ENCODE assay signal across 17 cellular contexts in genomic region chr9:3810231-3810630, GRCh38.
"Had no signal": no experiment of that assay in that cellular context is flagged by ENCODE, and none has a peak within 500 bp of the region (broad histone marks: within the 10 kb centered on the region; RNA-seq: fewer than 3 reads in every experiment).

No MANE protein-coding gene starts in this region.

- DNase-seq: activated CD4-positive, alpha-beta T cell treated with anti-CD3 and anti-CD28 coated beads, Interleukin-2, amount 10 ng/mL, durations not matched to agents 24 days and 14 days; activated CD4-positive, CD25-positive, alpha-beta regulatory T cell; activated CD8-positive, alpha-beta memory T cell treated with anti-CD3 and anti-CD28 coated beads, Interleukin-2, amount 50 U/mL, for 48 hours; activated gamma-delta T cell; activated T-cell treated with anti-CD3 and anti-CD28 coated beads, Interleukin-2, amount 50 U/mL, for 72 hours; amygdala; body of pancreas; caudate nucleus; hippocampal formation; right cardiac atrium; small intestine; stomach; upper lobe of right lung had no signal

- H3K27ac ChIP-seq: body of pancreas, stomach, thoracic aorta, upper lobe of right lung had no signal

- H3K4me3 Mint-ChIP-seq: activated CD4-positive, alpha-beta T cell treated with anti-CD3 and anti-CD28 coated beads, Interleukin-2, amount 10 ng/mL, durations not matched to agents 24 days and 14 days; activated naive CD8-positive, alpha-beta T cell; activated T-cell treated with anti-CD3 and anti-CD28 coated beads, Interleukin-2, amount 50 U/mL, for 72 hours; mesothelial cell of epicardium had no signal

- H3K4me3 ChIP-seq: body of pancreas, stomach, thoracic aorta, upper lobe of right lung had no signal

- H3K27me3 ChIP-seq: body of pancreas, stomach, upper lobe of right lung had no signal

- H3K9me3 Mint-ChIP-seq: activated CD4-positive, alpha-beta T cell treated with anti-CD3 and anti-CD28 coated beads, Interleukin-2, amount 10 ng/mL, durations not matched to agents 24 days and 14 days; activated T-cell treated with anti-CD3 and anti-CD28 coated beads, Interleukin-2, amount 50 U/mL, for 72 hours had no signal

- H3K4me1 Mint-ChIP-seq: activated CD4-positive, alpha-beta T cell treated with anti-CD3 and anti-CD28 coated beads, Interleukin-2, amount 10 ng/mL, durations not matched to agents 24 days and 14 days; mesothelial cell of epicardium had no signal

- H3K27me3 Mint-ChIP-seq: activated CD4-positive, alpha-beta T cell treated with anti-CD3 and anti-CD28 coated beads, Interleukin-2, amount 10 ng/mL, durations not matched to agents 24 days and 14 days had no signal

- H3K27ac Mint-ChIP-seq: activated CD4-positive, alpha-beta T cell treated with anti-CD3 and anti-CD28 coated beads, Interleukin-2, amount 10 ng/mL, durations not matched to agents 24 days and 14 days; activated naive CD8-positive, alpha-beta T cell; activated T-cell treated with anti-CD3 and anti-CD28 coated beads, Interleukin-2, amount 50 U/mL, for 72 hours; mesothelial cell of epicardium; progenitor cell of endocrine pancreas had no signal

- H3K36me3 ChIP-seq: stomach, thoracic aorta, upper lobe of right lung had no signal

- H3K36me3 Mint-ChIP-seq: activated naive CD8-positive, alpha-beta T cell; mesothelial cell of epicardium had no signal

- H3K4me1 ChIP-seq: body of pancreas, stomach, upper lobe of right lung had no signal

- H3K9me3 ChIP-seq: body of pancreas, stomach, thoracic aorta, upper lobe of right lung had no signal

- ATAC-seq: activated T-cell treated with anti-CD3 and anti-CD28 coated beads, Interleukin-2, amount 50 U/mL, for 72 hours; body of pancreas; right cardiac atrium; upper lobe of right lung had no signal
